In genomic region chr1:162151900-162152829, GRCh38 we compare ENCODE assay signal across 8 cellular contexts.
DNase-seq lines count a peak whose midpoint lies in the region; ATAC-seq and TF ChIP-seq lines count a peak whose summit lies in the region.

No MANE protein-coding gene starts in this region.

- no peaks in the 10 kb centered on the region for H3K27me3 ChIP-seq in smooth muscle cell (ENCODE audit: low read depth)

- no peaks in the 10 kb centered on the region for H3F3A ChIP-seq in smooth muscle cell (ENCODE audit: low read depth)

- H2AFZ ChIP-seq in smooth muscle cell (ENCODE audit: low read depth) = no peak overlapping the region

- no peaks in the 10 kb centered on the region for H3K36me3 ChIP-seq in smooth muscle cell (ENCODE audit: low read depth)

- POLR2A ChIA-PET in RWPE1 (lab: Yijun Ruan, JAX; ENCODE audit: low non-redundant PET) = no interaction called here

- CTCF ChIA-PET in RWPE1 (lab: Yijun Ruan, JAX) = no interaction called here

- no peak overlapping the region for H3K9ac ChIP-seq in smooth muscle cell (ENCODE audit: low read depth)

- no peaks in the 10 kb centered on the region for H3K79me2 ChIP-seq in smooth muscle cell (ENCODE audit: low read depth)

- no peaks in the 10 kb centered on the region for H4K20me1 ChIP-seq in smooth muscle cell (ENCODE audit: low read depth)

- 34% methylated on average over 9 of the region's 9 CpGs for WGBS in smooth muscle cell (ENCODE audit: low lambda C conversion rate)

- H3K27ac ChIP-seq in smooth muscle cell (ENCODE audit: low read depth) (no peak overlapping the region), RWPE1 (no peak overlapping the region)

- peaks cover 17% of the 10 kb centered on the region for H3K4me1 ChIP-seq in smooth muscle cell (ENCODE audit: low read depth)

- H3K4me3 ChIP-seq in smooth muscle cell = no peak overlapping the region

- peak overlapping the region; percentile 45 for H3K4me2 ChIP-seq in smooth muscle cell

- peak; percentile 88 for ATAC-seq in HG03439 (IDR thresholded peaks at IDR 0.05; ENCODE audit: unreplicated experiment)

- H3K9me3 ChIP-seq in smooth muscle cell (replicated peaks; ENCODE audit: low read depth) = no peaks in the 10 kb centered on the region

- TF ChIP-seq CTCF in smooth muscle cell (IDR thresholded peaks at IDR 0.05; ENCODE audit: borderline replicate concordance, insufficient read depth, poor library complexity, severe bottlenecking) (no peak), RWPE1 (conservative IDR thresholded peaks at IDR 0.05; ENCODE audit: low read depth) (no peak)

- DNase-seq in NCI-H1436 (lab: John Stamatoyannopoulos, UW) (peak; percentile 35), NCI-H1436 treated with DMSO at 0.1 percent for 48 hours (lab: John Stamatoyannopoulos, UW) (no peak), astrocyte of the hippocampus (ENCODE audit: low read depth, low spot score) (peak; percentile 73), smooth muscle cell (lab: John Stamatoyannopoulos, UW; ENCODE audit: unreplicated experiment) (no peak), NCI-H1092 (lab: John Stamatoyannopoulos, UW) (no peak), RWPE1 (ENCODE audit: low spot score) (no peak)
- no peak for DNase-seq in activated CD8-positive, alpha-beta memory T cell treated with anti-CD3 and anti-CD28 coated beads for 24 hours

Comparison
In these comparisons a context has a peak if more than half of its experiments do, and no peak if none do; other contexts are left out.
1. DNase-seq: peak in NCI-H1436 (single experiment) and astrocyte of the hippocampus (single experiment); none in NCI-H1436 treated with DMSO at 0.1 percent for 48 hours (single experiment), smooth muscle cell (single experiment), NCI-H1092 (single experiment), RWPE1 (single experiment) and activated CD8-positive, alpha-beta memory T cell treated with anti-CD3 and anti-CD28 coated beads for 24 hours (single experiment).